27 cellular contexts compared by ENCODE assay signal in genomic region chr19:47752440-47753211, GRCh38. TPM values are rescaled to one million over a fixed set of nuclear protein-coding genes. Genes with fewer than 3 reads are reported as not detected.
DNase-seq lines count a peak whose midpoint lies in the region; ATAC-seq and TF ChIP-seq lines count a peak whose summit lies in the region.
"Had no signal": no experiment of that assay in that cellular context is flagged by ENCODE, and none has a peak within 500 bp of the region (broad histone marks: within the 10 kb centered on the region; RNA-seq: fewer than 3 reads in every experiment).

No MANE protein-coding gene starts in this region.

- intact Hi-C loops in CD4-positive, alpha-beta T cell (cut with DNase I, micrococcal nuclease), result no loop called here
- intact Hi-C loops in naive thymus-derived CD4-positive, alpha-beta T cell (cut with micrococcal nuclease), result no loop called here
- intact Hi-C loops in transverse colon (cut with DNase I; ENCODE audit: low total_unique reads), result no loop called here

- peaks cover 0 to 29% of the 10 kb centered on the region in 2 donors for H3K4me1 ChIP-seq in naive thymus-derived CD4-positive, alpha-beta T cell (ENCODE audit: control insufficient read depth in 2 of 2, insufficient read depth in 2 of 2, low read length in 2 of 2)
- peaks cover 0 to 13% (median 6%) of the 10 kb centered on the region in 4 donors for H3K4me1 ChIP-seq in transverse colon
- H3K4me1 ChIP-seq: lower lobe of right lung had no signal

- CTCF ChIA-PET in activated CD8-positive, alpha-beta memory T cell treated with anti-CD3 and anti-CD28 coated beads, Interleukin-2, amount 10 ng/mL, durations not matched to agents 7 days and 5 days (lab: Charles Lee), result interaction anchor here (1.1 to 1.7 kb wide), 3 partner anchors 13 to 40 kb away, joined by 3 to 5 read pairs (median 3); no protein-coding TSS in a partner anchor
- CTCF ChIA-PET in CD4-positive, alpha-beta T cell (lab: Charles Lee), result no interaction called here
- CTCF ChIA-PET in RWPE1 (lab: Yijun Ruan, JAX), result interaction anchor here (0.7 kb wide), 1 partner anchor 40 kb away, joined by 10 read pairs; no protein-coding TSS in a partner anchor
- CTCF ChIA-PET in naive thymus-derived CD4-positive, alpha-beta T cell (lab: Charles Lee), result interaction anchor here (1.2 kb wide), 1 partner anchor 312 kb away, joined by 7 read pairs; no protein-coding TSS in a partner anchor

- no peaks in the 10 kb centered on the region for H3K9me3 Mint-ChIP-seq in activated CD8-positive, alpha-beta memory T cell treated with anti-CD3 and anti-CD28 coated beads, Interleukin-2, amount 10 ng/mL, durations not matched to agents 7 days and 5 days (ENCODE audit: low read depth)
- no peaks in the 10 kb centered on the region for H3K9me3 Mint-ChIP-seq in CD4-positive, alpha-beta T cell
- peaks cover 0 to 9% (median 0%) of the 10 kb centered on the region in 11 donors for H3K9me3 Mint-ChIP-seq in naive thymus-derived CD4-positive, alpha-beta T cell
- H3K9me3 Mint-ChIP-seq: nephron had no signal

- peaks cover 44% of the 10 kb centered on the region for H3K36me3 Mint-ChIP-seq in activated CD8-positive, alpha-beta memory T cell treated with anti-CD3 and anti-CD28 coated beads, Interleukin-2, amount 10 ng/mL, durations not matched to agents 7 days and 5 days
- H3K36me3 Mint-ChIP-seq in CD4-positive, alpha-beta T cell (ENCODE audit: low read depth), result peaks cover 81% of the 10 kb centered on the region
- H3K36me3 Mint-ChIP-seq in naive thymus-derived CD4-positive, alpha-beta T cell, result peaks cover 8 to 34% (median 22%) of the 10 kb centered on the region in 5 donors

- POLR2A ChIA-PET in CD4-positive, alpha-beta T cell (lab: Charles Lee), result interaction anchor here (0.6 to 0.7 kb wide), 2 partner anchors 142 to 1029 kb away, joined by 3 to 6 read pairs; no protein-coding TSS in a partner anchor
- POLR2A ChIA-PET in RWPE1 (lab: Yijun Ruan, JAX; ENCODE audit: low non-redundant PET), result no interaction called here
- POLR2A ChIA-PET in naive thymus-derived CD4-positive, alpha-beta T cell (lab: Charles Lee), result no interaction called here

- DNase-seq in activated CD8-positive, alpha-beta memory T cell treated with anti-CD3 and anti-CD28 coated beads, Interleukin-2, amount 10 ng/mL, durations not matched to agents 7 days and 5 days, result no peak
- no peak for DNase-seq in activated CD8-positive, alpha-beta memory T cell treated with anti-CD3 and anti-CD28 coated beads, Interleukin-2, amount 50 U/mL, for 4 hours
- no peak for DNase-seq in CD4-positive, alpha-beta T cell
- no peak for DNase-seq in RWPE1 (ENCODE audit: low spot score)
- peak in 4 of 9 donors; percentile 31 to 46 (median 37) for DNase-seq in naive thymus-derived CD4-positive, alpha-beta T cell
- DNase-seq in G401 (ENCODE audit: low spot score), result no peak
- no peak for DNase-seq in transverse colon
- DNase-seq: activated CD4-positive, alpha-beta T cell treated with anti-CD3 and anti-CD28 coated beads for 48 hours; activated naive CD4-positive, alpha-beta T cell treated with Interleukin-2 at 50 U/mL for 16 hours; effector CD4-positive, alpha-beta T cell; lower lobe of right lung; NCI-H1694; NCI-H446; NCI-H774; substantia nigra; T1000 had no signal

- peaks cover 21 to 95% (median 45%) of the 10 kb centered on the region in 3 experiments for H3K36me3 ChIP-seq in naive thymus-derived CD4-positive, alpha-beta T cell (ENCODE audit: control insufficient read depth in 2 of 3, insufficient read depth in 3 of 3, low read length in 3 of 3)
- peaks cover 0 to 69% (median 31%) of the 10 kb centered on the region in 4 donors for H3K36me3 ChIP-seq in transverse colon

- H3K4me1 Mint-ChIP-seq in activated CD8-positive, alpha-beta memory T cell treated with anti-CD3 and anti-CD28 coated beads, Interleukin-2, amount 10 ng/mL, durations not matched to agents 7 days and 5 days, result peaks cover 32% of the 10 kb centered on the region
- H3K4me1 Mint-ChIP-seq in CD4-positive, alpha-beta T cell (ENCODE audit: low read depth), result peaks cover 38% of the 10 kb centered on the region
- H3K4me1 Mint-ChIP-seq in naive thymus-derived CD4-positive, alpha-beta T cell, result peaks cover 17 to 47% (median 28%) of the 10 kb centered on the region in 7 donors
- H3K4me1 Mint-ChIP-seq: nephron had no signal

- no peak overlapping the region for H3K4me3 ChIP-seq in naive thymus-derived CD4-positive, alpha-beta T cell (ENCODE audit: low read length)
- no peak overlapping the region for H3K4me3 ChIP-seq in transverse colon
- H3K4me3 ChIP-seq: cardiac muscle cell, lower lobe of right lung, upper lobe of left lung had no signal

- no peaks in the 10 kb centered on the region for H3K27me3 Mint-ChIP-seq in activated CD8-positive, alpha-beta memory T cell treated with anti-CD3 and anti-CD28 coated beads, Interleukin-2, amount 10 ng/mL, durations not matched to agents 7 days and 5 days
- no peaks in the 10 kb centered on the region for H3K27me3 Mint-ChIP-seq in CD4-positive, alpha-beta T cell
- no peaks in the 10 kb centered on the region for H3K27me3 Mint-ChIP-seq in naive thymus-derived CD4-positive, alpha-beta T cell
- H3K27me3 Mint-ChIP-seq: stimulated activated memory B cell treated with anti-CD40 and anti-IgM and Interleukin-4, amounts not matched to agents 10 μg/mL and 1 μg/mL and 100 μg/mL, for 72 hours had no signal

- TF ChIP-seq POLR2A in transverse colon (IDR thresholded peaks at IDR 0.05), result no peak

- in situ Hi-C loops in G401 (cut with HindIII; ENCODE audit: low sequenced_read_pairs) (no loop called here), transverse colon (cut with MboI; ENCODE audit: low pct_ligation_motif_present in 1 of 4, low pct_unique_long_range_greater_than_20kb in 1 of 4, low sequenced_read_pairs in 3 of 4) (no loop called here)

- H3K4me3 Mint-ChIP-seq in activated CD8-positive, alpha-beta memory T cell treated with anti-CD3 and anti-CD28 coated beads, Interleukin-2, amount 10 ng/mL, durations not matched to agents 7 days and 5 days, result no peak overlapping the region
- H3K4me3 Mint-ChIP-seq in CD4-positive, alpha-beta T cell, result peak overlapping the region; percentile 51
- peak overlapping the region in 4 of 10 donors; percentile 52 to 60 (median 56) for H3K4me3 Mint-ChIP-seq in naive thymus-derived CD4-positive, alpha-beta T cell
- H3K4me3 Mint-ChIP-seq: nephron; stimulated activated memory B cell treated with anti-CD40 and anti-IgM and Interleukin-4, amounts not matched to agents 10 μg/mL and 1 μg/mL and 100 μg/mL, for 72 hours had no signal

- WGBS in transverse colon (ENCODE audit: low coverage in 1 of 2), 2 donors, result 88 to 91% methylated on average over 7 to 27 of the region's 27 CpGs

- peak overlapping the region; percentile 24 for H3K27ac Mint-ChIP-seq in activated CD8-positive, alpha-beta memory T cell treated with anti-CD3 and anti-CD28 coated beads, Interleukin-2, amount 10 ng/mL, durations not matched to agents 7 days and 5 days
- H3K27ac Mint-ChIP-seq in CD4-positive, alpha-beta T cell, result peak overlapping the region; percentile 60
- H3K27ac Mint-ChIP-seq in naive thymus-derived CD4-positive, alpha-beta T cell, result peak overlapping the region in 7 of 9 donors; percentile 47 to 89 (median 72)
- H3K27ac Mint-ChIP-seq: nephron; stimulated activated memory B cell treated with anti-CD40 and anti-IgM and Interleukin-4, amounts not matched to agents 10 μg/mL and 1 μg/mL and 100 μg/mL, for 72 hours had no signal

- H3K27ac ChIP-seq in CD4-positive, alpha-beta T cell (ENCODE audit: low read depth, low read length), result no peak overlapping the region
- H3K27ac ChIP-seq in RWPE1 (peak overlapping the region; percentile 12; the same call in 1 of the 2 replicates), transverse colon (no peak overlapping the region)
- no peak overlapping the region for H3K27ac ChIP-seq in naive thymus-derived CD4-positive, alpha-beta T cell (ENCODE audit: low read depth, low read length)
- H3K27ac ChIP-seq: cardiac muscle cell, lower lobe of right lung, upper lobe of left lung, VCaP had no signal

- no peak for ATAC-seq in activated CD8-positive, alpha-beta memory T cell treated with anti-CD3 and anti-CD28 coated beads, Interleukin-2, amount 10 ng/mL, durations not matched to agents 7 days and 5 days
- peak; percentile 62 for ATAC-seq in CD4-positive, alpha-beta T cell (ENCODE audit: poor library complexity)
- peak; percentile 36 for ATAC-seq in naive thymus-derived CD4-positive, alpha-beta T cell
- no peak for ATAC-seq in HG02798 (IDR thresholded peaks at IDR 0.05; ENCODE audit: poor library complexity, unreplicated experiment)
- ATAC-seq: HCT116; lower lobe of right lung; stimulated activated memory B cell treated with anti-CD40 and anti-IgM and Interleukin-4, amounts not matched to agents 10 μg/mL and 1 μg/mL and 100 μg/mL, for 72 hours had no signal

- no peaks in the 10 kb centered on the region for H3K27me3 ChIP-seq in CD4-positive, alpha-beta T cell (ENCODE audit: control insufficient read depth, insufficient read depth, low read length)
- H3K27me3 ChIP-seq in naive thymus-derived CD4-positive, alpha-beta T cell (ENCODE audit: control insufficient read depth in 2 of 2, insufficient read depth in 2 of 2, low read length in 2 of 2), result no peaks in the 10 kb centered on the region
- H3K27me3 ChIP-seq in transverse colon, result no peaks in the 10 kb centered on the region
- H3K27me3 ChIP-seq: cardiac muscle cell, upper lobe of left lung had no signal

- no peaks in the 10 kb centered on the region for H3K9me3 ChIP-seq in CD4-positive, alpha-beta T cell (ENCODE audit: control insufficient read depth, low read length)
- no peaks in the 10 kb centered on the region for H3K9me3 ChIP-seq in naive thymus-derived CD4-positive, alpha-beta T cell (ENCODE audit: control insufficient read depth in 2 of 3, low read length in 3 of 3)
- H3K9me3 ChIP-seq in transverse colon, result no peaks in the 10 kb centered on the region
- H3K9me3 ChIP-seq: lower lobe of right lung, upper lobe of left lung had no signal

- TF ChIP-seq EP300 in transverse colon (IDR thresholded peaks at IDR 0.05; ENCODE audit: low read depth), result no peak

- TF ChIP-seq CTCF in CD4-positive, alpha-beta T cell (IDR thresholded peaks at IDR 0.05), result no peak
- TF ChIP-seq CTCF in RWPE1 (conservative IDR thresholded peaks at IDR 0.05; ENCODE audit: low read depth), result no peak
- no peak for TF ChIP-seq CTCF in transverse colon (IDR thresholded peaks at IDR 0.05)

RNA-seq across cellular contexts. Expression of gene NOP53, which starts 7.3 kb away (rescaled TPM):
- 100 to 1,000 TPM; 225 to 227 TPM for total RNA-seq in activated CD8-positive, alpha-beta memory T cell treated with anti-CD3 and anti-CD28 coated beads, Interleukin-2, amount 10 ng/mL, durations not matched to agents 7 days and 5 days
- 1,000 to 10,000 TPM; 1,074 to 1,154 TPM for total RNA-seq in CD4-positive, alpha-beta T cell
- total RNA-seq in naive thymus-derived CD4-positive, alpha-beta T cell, result 1,000 to 10,000 TPM in 2 of 5 experiments, 100 to 1,000 TPM in 3; 316 to 1,143 (median 992) TPM
- polyA plus RNA-seq in naive thymus-derived CD4-positive, alpha-beta T cell, result 100 to 1,000 TPM; 362 to 426 TPM
- 431 and 471 TPM in 2 replicates for total RNA-seq in G401 (2014; rRNA removed; shearing (Covaris generic))
- 100 to 1,000 TPM; 239 to 490 (median 364) TPM for total RNA-seq in transverse colon

RNA-seq across cellular contexts. Expression of gene SELENOW, which starts 25.9 kb away (rescaled TPM):
- 100 to 1,000 TPM in 1 of 2 experiments, 10 to 100 TPM in 1; 94.2 to 133 TPM for total RNA-seq in activated CD8-positive, alpha-beta memory T cell treated with anti-CD3 and anti-CD28 coated beads, Interleukin-2, amount 10 ng/mL, durations not matched to agents 7 days and 5 days
- total RNA-seq in CD4-positive, alpha-beta T cell, result 10 to 100 TPM; 71.6 TPM
- 100 to 1,000 TPM in 3 of 5 experiments, 10 to 100 TPM in 2; 67.5 to 116 (median 101) TPM for total RNA-seq in naive thymus-derived CD4-positive, alpha-beta T cell
- polyA plus RNA-seq in naive thymus-derived CD4-positive, alpha-beta T cell, result 100 to 1,000 TPM; 340 to 400 TPM
- total RNA-seq in G401 (2014; rRNA removed; shearing (Covaris generic)), result 322 and 424 TPM in 2 replicates
- 100 to 1,000 TPM; 474 to 751 (median 653) TPM for total RNA-seq in transverse colon

RNA-seq across cellular contexts. Expression of gene EHD2, which starts 39.4 kb away (rescaled TPM):
- total RNA-seq in activated CD8-positive, alpha-beta memory T cell treated with anti-CD3 and anti-CD28 coated beads, Interleukin-2, amount 10 ng/mL, durations not matched to agents 7 days and 5 days, result under 1 TPM in 1 of 2 experiments, not detected in 1; 0.07 TPM
- total RNA-seq in CD4-positive, alpha-beta T cell, result under 1 TPM in 1 of 2 experiments, not detected in 1; 0.16 TPM
- total RNA-seq in naive thymus-derived CD4-positive, alpha-beta T cell, result under 1 TPM in 3 of 5 experiments, not detected in 2; 0.15 to 0.37 (median 0.19) TPM
- polyA plus RNA-seq in naive thymus-derived CD4-positive, alpha-beta T cell, result not detected
- not detected in 2 replicates for total RNA-seq in G401 (2014; rRNA removed; shearing (Covaris generic))
- 10 to 100 TPM; 15.2 to 93.1 (median 25.3) TPM for total RNA-seq in transverse colon

RNA-seq across cellular contexts. Expression of gene TPRX1, which starts 51.7 kb away (rescaled TPM):
- not detected for total RNA-seq in activated CD8-positive, alpha-beta memory T cell treated with anti-CD3 and anti-CD28 coated beads, Interleukin-2, amount 10 ng/mL, durations not matched to agents 7 days and 5 days
- total RNA-seq in CD4-positive, alpha-beta T cell, result not detected
- not detected for total RNA-seq in naive thymus-derived CD4-positive, alpha-beta T cell
- polyA plus RNA-seq in naive thymus-derived CD4-positive, alpha-beta T cell, result not detected
- total RNA-seq in G401 (2014; rRNA removed; shearing (Covaris generic)), result not detected in 2 replicates
- total RNA-seq in transverse colon, result not detected
- total RNA-seq: A172, astrocyte, cardiac muscle cell, lower lobe of right lung, osteocyte, skeletal muscle tissue, upper lobe of left lung had no signal
- polyA plus RNA-seq: cardiac muscle cell had no signal

Comparison
In these comparisons a context has a peak if more than half of its experiments do, and no peak if none do; other contexts are left out.
1. ATAC-seq: peak in CD4-positive, alpha-beta T cell (single experiment) and naive thymus-derived CD4-positive, alpha-beta T cell (single experiment); none in activated CD8-positive, alpha-beta memory T cell treated with anti-CD3 and anti-CD28 coated beads, Interleukin-2, amount 10 ng/mL, durations not matched to agents 7 days and 5 days (single experiment) and HG02798 (single experiment).
2. RNA of gene EHD2, which starts 39.4 kb away (total RNA-seq): 15.2 to 93.1 TPM in transverse colon; 0.07 TPM in activated CD8-positive, alpha-beta memory T cell treated with anti-CD3 and anti-CD28 coated beads, Interleukin-2, amount 10 ng/mL, durations not matched to agents 7 days and 5 days, 0.16 TPM in CD4-positive, alpha-beta T cell, 0.15 to 0.37 TPM in naive thymus-derived CD4-positive, alpha-beta T cell and not detected in G401; every median in the first group is over 10 times any median in the second.
3. Peak in every context shown above with its lines, with median percentiles within 50 percentile points of each other: H3K27ac Mint-ChIP-seq.